ENCODE assay signal across 1 cellular context in genomic region chr2:238518127-238518827, GRCh38.
A peak's percentile ranks its signal among the peaks of the same experiment; 100 is the strongest.
TF ChIP-seq lines count a peak whose summit lies in the region.

No MANE protein-coding gene starts in this region.

TF ChIP-seq in HepG2, 621 proteins besides CTCF, POLR2A, EP300 and RAD21 (continued from another document and continues in another):
- TF ChIP-seq TFAP4 (IDR thresholded peaks at IDR 0.05; ENCODE audit: borderline replicate concordance, low read depth) (peak; percentile 48; the same call in 1 of the 2 replicates), DDIT3 (CRISPR knock-in tag; IDR thresholded peaks at IDR 0.05) (no peak), ZNF614 (CRISPR knock-in tag; IDR thresholded peaks at IDR 0.05; ENCODE audit: borderline replicate concordance) (peak; percentile 30; the same call in 1 of the 2 replicates), SMAD3 (CRISPR knock-in tag; IDR thresholded peaks at IDR 0.05) (0 out of 2 replicates have a peak, but pooled peaks have one; percentile 22), KLF16 (CRISPR knock-in tag; IDR thresholded peaks at IDR 0.05) (peak in 1 of 2 experiments; percentile 68; a peak in 1 of 4 replicates), CEBPB (IDR thresholded peaks at IDR 0.05; ENCODE audit: borderline replicate concordance, low read depth, low read length) (peak; percentile 86), FOSL2 (CRISPR knock-in tag; IDR thresholded peaks at IDR 0.05) (peak; percentile 89), MED1 (CRISPR knock-in tag; IDR thresholded peaks at IDR 0.05) (no peak), FOXA3 (CRISPR knock-in tag; IDR thresholded peaks at IDR 0.05) (peak; percentile 47; the same call in 1 of the 2 replicates), ETV5 (CRISPR knock-in tag; IDR thresholded peaks at IDR 0.05; ENCODE audit: borderline replicate concordance) (peak; percentile 47; the same call in 1 of the 2 replicates), CBX5 (CRISPR knock-in tag; IDR thresholded peaks at IDR 0.05; ENCODE audit: borderline replicate concordance) (peak; percentile 31; the same call in 1 of the 2 replicates), ZNF281 (CRISPR knock-in tag; IDR thresholded peaks at IDR 0.05; ENCODE audit: borderline replicate concordance) (peak; percentile 52; the same call in 1 of the 2 replicates), ZNF362 (CRISPR knock-in tag; IDR thresholded peaks at IDR 0.05; ENCODE audit: borderline replicate concordance) (0 out of 2 replicates have a peak, but pooled peaks have one; percentile 15), TCF7 (IDR thresholded peaks at IDR 0.05; ENCODE audit: low read depth) (peak; percentile 91), KDM5A (IDR thresholded peaks at IDR 0.05; ENCODE audit: borderline replicate concordance, low read length) (no peak), TSC22D2 (CRISPR knock-in tag; IDR thresholded peaks at IDR 0.05; ENCODE audit: borderline replicate concordance) (no peak), ATF3 (CRISPR knock-in tag; IDR thresholded peaks at IDR 0.05) (peak; percentile 68), ATF7 (IDR thresholded peaks at IDR 0.05) (no peak), ATF7 (CRISPR knock-in tag; IDR thresholded peaks at IDR 0.05) (no peak), MAFF (IDR thresholded peaks at IDR 0.05; ENCODE audit: low read depth, low read length) (no peak), ATF4 (CRISPR knock-in tag; IDR thresholded peaks at IDR 0.05) (0 out of 4 replicates have a peak, but pooled peaks of 1 of the 2 experiments have one; percentile 50), HMG20B (CRISPR knock-in tag; conservative IDR thresholded peaks at IDR 0.05) (0 out of 2 replicates have a peak, but pooled peaks have one; percentile 19), PCBP1 (IDR thresholded peaks at IDR 0.05; ENCODE audit: borderline replicate concordance, low read depth, low read length) (no peak), ZNF644 (CRISPR knock-in tag; IDR thresholded peaks at IDR 0.05; ENCODE audit: low read depth) (peak; percentile 46; the same call in 1 of the 2 replicates), XRCC5 (optimal IDR thresholded peaks at IDR 0.05; ENCODE audit: low read length) (peak; percentile 32), ZSCAN12 (CRISPR knock-in tag; IDR thresholded peaks at IDR 0.05) (no peak), TCF7L2 (IDR thresholded peaks at IDR 0.05; ENCODE audit: low read depth, low read length) (peak; percentile 61), TCF12 (IDR thresholded peaks at IDR 0.05) (no peak), TCF12 (CRISPR knock-in tag; IDR thresholded peaks at IDR 0.05) (no peak), FOXA1 (IDR thresholded peaks at IDR 0.05) (no peak), FOXA1 (CRISPR knock-in tag; IDR thresholded peaks at IDR 0.05) (peak; percentile 50), NFIC (IDR thresholded peaks at IDR 0.05; ENCODE audit: low read length) (0 out of 2 replicates have a peak, but pooled peaks have one; percentile 30), HMG20A (CRISPR knock-in tag; IDR thresholded peaks at IDR 0.05; ENCODE audit: borderline replicate concordance) (peak; percentile 74; the same call in 1 of the 2 replicates), ZGPAT (CRISPR knock-in tag; IDR thresholded peaks at IDR 0.05) (0 out of 2 replicates have a peak, but pooled peaks have one; percentile 47), ZNF512 (CRISPR knock-in tag; IDR thresholded peaks at IDR 0.05) (no peak), NCOA2 (CRISPR knock-in tag; IDR thresholded peaks at IDR 0.05) (peak; percentile 81), ZNF839 (CRISPR knock-in tag; IDR thresholded peaks at IDR 0.05; ENCODE audit: borderline replicate concordance) (no peak), PRDM10 (CRISPR knock-in tag; IDR thresholded peaks at IDR 0.05; ENCODE audit: low read depth) (0 out of 2 replicates have a peak, but pooled peaks have one; percentile 22), SP4 (CRISPR knock-in tag; IDR thresholded peaks at IDR 0.05) (no peak), JDP2 (CRISPR knock-in tag; IDR thresholded peaks at IDR 0.05; ENCODE audit: borderline replicate concordance) (no peak), JUN (CRISPR knock-in tag; IDR thresholded peaks at IDR 0.05) (peak; percentile 59; the same call in 1 of the 2 replicates), ISL2 (CRISPR knock-in tag; IDR thresholded peaks at IDR 0.05) (peak; percentile 41; the same call in 1 of the 2 replicates), SOX6 (IDR thresholded peaks at IDR 0.05) (no peak), SOX6 (CRISPR knock-in tag; IDR thresholded peaks at IDR 0.05) (0 out of 2 replicates have a peak, but pooled peaks have one; percentile 53), RARA (CRISPR knock-in tag; IDR thresholded peaks at IDR 0.05) (peak; percentile 38; the same call in 1 of the 2 replicates), ZNF503 (CRISPR knock-in tag; IDR thresholded peaks at IDR 0.05) (peak; percentile 42; the same call in 1 of the 2 replicates), SRF (IDR thresholded peaks at IDR 0.05; ENCODE audit: low read depth, low read length) (no peak), GTF3A (CRISPR knock-in tag; conservative IDR thresholded peaks at IDR 0.05) (no peak), MAFG (CRISPR knock-in tag; IDR thresholded peaks at IDR 0.05) (no peak), HES4 (CRISPR knock-in tag; IDR thresholded peaks at IDR 0.05; ENCODE audit: borderline replicate concordance) (no peak), ZNF543 (CRISPR knock-in tag; IDR thresholded peaks at IDR 0.05) (0 out of 2 replicates have a peak, but pooled peaks have one; percentile 54), FOSL1 (CRISPR knock-in tag; IDR thresholded peaks at IDR 0.05; ENCODE audit: borderline replicate concordance) (peak; percentile 28; the same call in 1 of the 2 replicates), FOXP1 (IDR thresholded peaks at IDR 0.05) (no peak), FOXP1 (CRISPR knock-in tag; IDR thresholded peaks at IDR 0.05) (no peak), HIVEP1 (CRISPR knock-in tag; IDR thresholded peaks at IDR 0.05) (0 out of 2 replicates have a peak, but pooled peaks have one; percentile 31), JARID2 (CRISPR knock-in tag; IDR thresholded peaks at IDR 0.05; ENCODE audit: insufficient replicate concordance) (no peak)
